18 cellular contexts compared by ENCODE assay signal in genomic region chr14:54708982-54709381, GRCh38.
DNase-seq lines count a peak whose midpoint lies in the region; ATAC-seq, FAIRE-seq and TF ChIP-seq lines count a peak whose summit lies in the region.
"Had no signal": no experiment of that assay in that cellular context is flagged by ENCODE, and none has a peak within 500 bp of the region (broad histone marks: within the 10 kb centered on the region; RNA-seq: fewer than 3 reads in every experiment).

No MANE protein-coding gene starts in this region.

- H3K27ac Mint-ChIP-seq in activated naive CD8-positive, alpha-beta T cell treated with anti-CD3 and anti-CD28 coated beads, Interleukin-2, amount 50 U/mL, for 24 hours = peak overlapping the region; percentile 43
- no peak overlapping the region for H3K27ac Mint-ChIP-seq in activated naive CD8-positive, alpha-beta T cell treated with anti-CD3 and anti-CD28 coated beads for 36 hours
- H3K27ac Mint-ChIP-seq in endothelial cell (ENCODE audit: unreplicated experiment) = no peak overlapping the region
- H3K27ac Mint-ChIP-seq: CD4-positive, alpha-beta T cell had no signal

- peaks cover 6% of the 10 kb centered on the region for H3K9me3 Mint-ChIP-seq in activated naive CD8-positive, alpha-beta T cell treated with anti-CD3 and anti-CD28 coated beads, Interleukin-2, amount 50 U/mL, for 24 hours
- H3K9me3 Mint-ChIP-seq in activated naive CD8-positive, alpha-beta T cell treated with anti-CD3 and anti-CD28 coated beads for 36 hours = peaks cover 5% of the 10 kb centered on the region
- no peaks in the 10 kb centered on the region for H3K9me3 Mint-ChIP-seq in endothelial cell (ENCODE audit: unreplicated experiment)
- H3K9me3 Mint-ChIP-seq: CD4-positive, alpha-beta T cell had no signal

- no peak overlapping the region for H3K27ac ChIP-seq in left lung
- peak overlapping the region; percentile 1 for H3K27ac ChIP-seq in skeletal muscle tissue (ENCODE audit: low read depth, low read length)
- H3K27ac ChIP-seq: 22Rv1, GM23248 had no signal

- H3K27me3 ChIP-seq in left lung = no peaks in the 10 kb centered on the region
- H3K27me3 ChIP-seq in skeletal muscle tissue (ENCODE audit: control insufficient read depth in 3 of 3, insufficient read depth in 3 of 3, low read length in 3 of 3) = no peaks in the 10 kb centered on the region

- TF ChIP-seq POLR2A in GM12892 (IDR thresholded peaks at IDR 0.05; ENCODE audit: low read depth, low read length) = no peak

- no peak for ATAC-seq in activated naive CD8-positive, alpha-beta T cell treated with anti-CD3 and anti-CD28 coated beads, Interleukin-2, amount 50 U/mL, for 24 hours
- ATAC-seq in GM21723 (IDR thresholded peaks at IDR 0.05; ENCODE audit: unreplicated experiment) (peak; percentile 16), left lung (peak; percentile 29)
- ATAC-seq: HCT116 had no signal

- no peak for DNase-seq in activated naive CD8-positive, alpha-beta T cell treated with anti-CD3 and anti-CD28 coated beads, Interleukin-2, amount 50 U/mL, for 24 hours
- no peak for DNase-seq in activated naive CD8-positive, alpha-beta T cell treated with anti-CD3 and anti-CD28 coated beads for 36 hours
- no peak for DNase-seq in left lung
- DNase-seq in GM12892 (ENCODE audit: insufficient read length) = no peak
- no peak for DNase-seq in HPDE6-E6E7 (ENCODE audit: extremely low spot score)
- DNase-seq in endothelial cell (ENCODE audit: low spot score) = no peak
- DNase-seq: C1 segment of cervical spinal cord; CD4-positive, alpha-beta T cell; DMS79 treated with DMSO at 0.1 percent for 48 hours; EL; GM23248; IMR-90 had no signal

- H3K9me3 ChIP-seq in left lung (no peaks in the 10 kb centered on the region), skeletal muscle tissue (ENCODE audit: control insufficient read depth in 3 of 3, low read length in 3 of 3) (no peaks in the 10 kb centered on the region)

- H3K4me1 ChIP-seq in left lung (peaks cover 12 to 14% of the 10 kb centered on the region in 2 donors), skeletal muscle tissue (ENCODE audit: control insufficient read depth in 3 of 3, insufficient read depth in 3 of 3, low read length in 3 of 3) (peaks cover 58 to 87% (median 69%) of the 10 kb centered on the region in 3 donors)

- peaks cover 14% of the 10 kb centered on the region for H3K36me3 Mint-ChIP-seq in activated naive CD8-positive, alpha-beta T cell treated with anti-CD3 and anti-CD28 coated beads, Interleukin-2, amount 50 U/mL, for 24 hours (ENCODE audit: low read depth)
- H3K36me3 Mint-ChIP-seq in activated naive CD8-positive, alpha-beta T cell treated with anti-CD3 and anti-CD28 coated beads for 36 hours = peaks cover 10% of the 10 kb centered on the region
- no peaks in the 10 kb centered on the region for H3K36me3 Mint-ChIP-seq in endothelial cell (ENCODE audit: low read depth, unreplicated experiment)

- H3K9ac ChIP-seq in skeletal muscle tissue (ENCODE audit: low read depth in 1 of 3, low read length in 3 of 3) = no peak overlapping the region
- H3K9ac ChIP-seq: GM23248 had no signal

- H3K36me3 ChIP-seq in left lung (no peaks in the 10 kb centered on the region), skeletal muscle tissue (ENCODE audit: control insufficient read depth in 3 of 3, insufficient read depth in 3 of 3, low read length in 3 of 3) (no peaks in the 10 kb centered on the region)

- H3K4me3 ChIP-seq in left lung = no peak overlapping the region
- no peak overlapping the region for H3K4me3 ChIP-seq in skeletal muscle tissue (ENCODE audit: low read length in 3 of 3)
- H3K4me3 ChIP-seq: GM23248 had no signal

- peaks cover 18% of the 10 kb centered on the region for H3K4me1 Mint-ChIP-seq in activated naive CD8-positive, alpha-beta T cell treated with anti-CD3 and anti-CD28 coated beads, Interleukin-2, amount 50 U/mL, for 24 hours
- peaks cover 18% of the 10 kb centered on the region for H3K4me1 Mint-ChIP-seq in activated naive CD8-positive, alpha-beta T cell treated with anti-CD3 and anti-CD28 coated beads for 36 hours
- H3K4me1 Mint-ChIP-seq in endothelial cell (ENCODE audit: unreplicated experiment) = no peaks in the 10 kb centered on the region

- FAIRE-seq in GM12892 (lab: Jason Lieb, UNC) = no peak
- FAIRE-seq: G401.6, H54 had no signal

- no peaks in the 10 kb centered on the region for H3K27me3 Mint-ChIP-seq in activated naive CD8-positive, alpha-beta T cell treated with anti-CD3 and anti-CD28 coated beads, Interleukin-2, amount 50 U/mL, for 24 hours
- H3K27me3 Mint-ChIP-seq in activated naive CD8-positive, alpha-beta T cell treated with anti-CD3 and anti-CD28 coated beads for 36 hours = no peaks in the 10 kb centered on the region
- H3K27me3 Mint-ChIP-seq in endothelial cell (ENCODE audit: unreplicated experiment) = peaks cover 2% of the 10 kb centered on the region
- H3K27me3 Mint-ChIP-seq: CD4-positive, alpha-beta T cell had no signal

- intact Hi-C loops in left lung (cut with DNase I) = no loop called here

- H3K4me3 Mint-ChIP-seq in activated naive CD8-positive, alpha-beta T cell treated with anti-CD3 and anti-CD28 coated beads, Interleukin-2, amount 50 U/mL, for 24 hours = no peak overlapping the region
- H3K4me3 Mint-ChIP-seq in activated naive CD8-positive, alpha-beta T cell treated with anti-CD3 and anti-CD28 coated beads for 36 hours = no peak overlapping the region
- no peak overlapping the region for H3K4me3 Mint-ChIP-seq in endothelial cell (ENCODE audit: unreplicated experiment)
- H3K4me3 Mint-ChIP-seq: CD4-positive, alpha-beta T cell had no signal

- TF ChIP-seq CTCF in left lung (IDR thresholded peaks at IDR 0.05) (no peak), endothelial cell (IDR thresholded peaks at IDR 0.05; ENCODE audit: unreplicated experiment) (no peak)
